Comparison of ENCODE assay signal across 9 cellular contexts in the genomic region with DNA sequence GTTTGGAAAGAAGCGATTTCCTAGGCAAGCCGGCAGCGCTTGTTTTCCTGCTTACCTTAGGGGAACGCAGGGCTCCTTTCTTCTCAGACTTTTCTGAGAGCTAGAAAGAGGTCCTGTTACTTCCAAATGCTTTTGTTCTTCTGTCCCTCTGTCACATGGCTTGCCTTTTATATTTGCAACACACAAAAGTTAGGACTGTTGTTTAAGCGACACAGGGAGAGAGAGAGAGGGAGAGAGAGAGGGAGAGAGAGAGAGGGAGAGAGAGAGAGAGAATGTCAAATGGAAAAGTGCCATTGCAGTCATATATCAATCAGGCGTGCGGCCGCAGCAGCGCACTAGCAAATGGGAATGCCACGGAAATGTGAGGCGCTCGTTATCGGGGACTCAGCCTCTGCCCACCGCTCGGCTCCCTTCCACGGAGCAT. TPM values are rescaled to one million over a fixed set of nuclear protein-coding genes. Genes with fewer than 3 reads are reported as not detected.
DNase-seq lines count a peak whose midpoint lies in the region; ATAC-seq and TF ChIP-seq lines count a peak whose summit lies in the region.
"Had no signal": no experiment of that assay in that cellular context is flagged by ENCODE, and none has a peak within 500 bp of the region (broad histone marks: within the 10 kb centered on the region; RNA-seq: fewer than 3 reads in every experiment).

A gene with protein sequence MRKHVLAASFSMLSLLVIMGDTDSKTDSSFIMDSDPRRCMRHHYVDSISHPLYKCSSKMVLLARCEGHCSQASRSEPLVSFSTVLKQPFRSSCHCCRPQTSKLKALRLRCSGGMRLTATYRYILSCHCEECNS (minus strand): TSS at position 142 of the 424 bp plus-strand sequence. CDS start 14,745 bp downstream, outside the sequence.

- 1 to 16% (median 3%) methylated on average over 16 of the region's 16 CpGs for WGBS in stomach, 5 donors

- no peak for TF ChIP-seq POLR2A in stomach (IDR thresholded peaks at IDR 0.05)

- no peaks in the 10 kb centered on the region for H3K9me3 ChIP-seq in stomach

- no peak for ATAC-seq in GM21381 (IDR thresholded peaks at IDR 0.05; ENCODE audit: unreplicated experiment)

- peaks cover 60% of the 10 kb centered on the region for H3K4me1 Mint-ChIP-seq in brain

- TF ChIP-seq EP300 in stomach (IDR thresholded peaks at IDR 0.05) = no peak

- DNase-seq in NCI-H1092 treated with DMSO at 0.1 percent for 48 hours (lab: John Stamatoyannopoulos, UW) (peak; percentile 6), NCI-H1092 (lab: John Stamatoyannopoulos, UW) (no peak), kidney epithelial cell (ENCODE audit: low read depth) (no peak), stomach (no peak), middle frontal gyrus (ENCODE audit: extremely low spot score, low spot score) (no peak)
- no peak for DNase-seq in activated CD4-positive, alpha-beta T cell treated with anti-CD3 and anti-CD28 coated beads, Interleukin-2, amount 50 U/mL, for 1 hour
- DNase-seq: ACHN had no signal

- H3K36me3 ChIP-seq in kidney epithelial cell (ENCODE audit: control insufficient read depth, insufficient read depth, low read length) (no peaks in the 10 kb centered on the region), stomach (no peaks in the 10 kb centered on the region)

- H3K4me3 ChIP-seq in kidney epithelial cell (ENCODE audit: low read depth, low read length) (peak within 1 kb of the TSS; percentile 31), stomach (peak within 1 kb of the TSS; percentile 31 to 38 (median 34))

- H3K36me3 Mint-ChIP-seq in brain = no peaks in the 10 kb centered on the region

- peaks cover 2% of the 10 kb centered on the region for H3K27me3 ChIP-seq in kidney epithelial cell (ENCODE audit: control insufficient read depth, insufficient read depth, low read length)
- peaks cover 0 to 34% (median 0%) of the 10 kb centered on the region in 3 donors for H3K27me3 ChIP-seq in stomach

- peaks cover 0 to 12% (median 0%) of the 10 kb centered on the region in 5 experiments for H3K9me3 Mint-ChIP-seq in brain

- H3K27ac ChIP-seq in stomach = no peak within 1 kb of the TSS

- peak within 1 kb of the TSS; percentile 78 to 99 (median 93) for H3K27ac Mint-ChIP-seq in brain

- peaks cover 0 to 8% (median 2%) of the 10 kb centered on the region in 4 donors for H3K4me1 ChIP-seq in stomach

- H3K27me3 Mint-ChIP-seq in brain = no peaks in the 10 kb centered on the region

- H3K4me3 Mint-ChIP-seq in brain = peak within 1 kb of the TSS; percentile 84 to 97 (median 90)

- no peak for TF ChIP-seq CTCF in brain (conservative IDR thresholded peaks at IDR 0.05)
- TF ChIP-seq CTCF in kidney epithelial cell (IDR thresholded peaks at IDR 0.05; ENCODE audit: insufficient read depth, low read length, poor library complexity, severe bottlenecking) = no peak
- TF ChIP-seq CTCF in stomach (IDR thresholded peaks at IDR 0.05) = no peak

- intact Hi-C loops in stomach (cut with DNase I; ENCODE audit: low total_unique reads) = no loop called here

RNA-seq across cellular contexts. Expression of the gene that starts here (rescaled TPM):
- polyA plus RNA-seq in brain (ENCODE audit: insufficient read depth, low read depth, low replicate concordance) (8.7 TPM), stomach (under 1 TPM in 2 of 3 donors, not detected in 1; 0.15 to 0.19 TPM)
- total RNA-seq in kidney epithelial cell (not detected in 2 replicates), stomach (under 1 TPM in 1 of 5 donors, not detected in 4; 0.73 TPM)
